In genomic region chr3:157107644-157108133, GRCh38 we compare ENCODE assay signal across 1 cellular context.
A peak's percentile ranks its signal among the peaks of the same experiment; 100 is the strongest.
TF ChIP-seq lines count a peak whose summit lies in the region.

No MANE protein-coding gene starts in this region.

TF ChIP-seq in K562, 482 proteins besides CTCF, POLR2A, EP300 and RAD21 (continued from another document and continues in another):
- TF ChIP-seq HBP1 (CRISPR knock-in tag; IDR thresholded peaks at IDR 0.05) (no peak), DPF2 (IDR thresholded peaks at IDR 0.05) (peak; percentile 81), CCNT2 (IDR thresholded peaks at IDR 0.05; ENCODE audit: borderline replicate concordance, extremely low read depth, insufficient read length, low read depth, low read length) (peak; percentile 97), ZKSCAN3 (CRISPR knock-in tag; IDR thresholded peaks at IDR 0.05) (no peak), MTA2 (IDR thresholded peaks at IDR 0.05; ENCODE audit: low read depth) (no peak; the same call in 1 of the 2 replicates), FOXK1 (CRISPR knock-in tag; IDR thresholded peaks at IDR 0.05; ENCODE audit: borderline replicate concordance) (no peak), NFXL1 (CRISPR knock-in tag; IDR thresholded peaks at IDR 0.05) (no peak), ZNF609 (CRISPR knock-in tag; IDR thresholded peaks at IDR 0.05; ENCODE audit: borderline replicate concordance) (no peak), CREB3L1 (IDR thresholded peaks at IDR 0.05; ENCODE audit: borderline replicate concordance, low read depth) (peak; percentile 75), CHCHD3 (CRISPR knock-in tag; IDR thresholded peaks at IDR 0.05) (no peak), EZH2 (IDR thresholded peaks at IDR 0.05; ENCODE audit: borderline replicate concordance, low read depth, low read length) (no peak), NEUROD1 (IDR thresholded peaks at IDR 0.05; ENCODE audit: borderline replicate concordance, low read depth, low read length, partially characterized antibody) (peak; percentile 72), ZNF444 (CRISPR knock-in tag; IDR thresholded peaks at IDR 0.05) (no peak), MXI1 (IDR thresholded peaks at IDR 0.05; ENCODE audit: low read depth, low read length) (no peak), RNF2 (IDR thresholded peaks at IDR 0.05) (peak; percentile 96; the same call in 1 of the 2 replicates), ZNF592 (IDR thresholded peaks at IDR 0.05) (peak; percentile 84), ELF1 (tag; IDR thresholded peaks at IDR 0.05) (no peak), HDAC2 (IDR thresholded peaks at IDR 0.05) (peak; percentile 90), ZNF175 (CRISPR knock-in tag; IDR thresholded peaks at IDR 0.05; ENCODE audit: low read depth) (peak; percentile 61; the same call in 1 of the 2 replicates), PREB (CRISPR knock-in tag; IDR thresholded peaks at IDR 0.05) (no peak), STAG1 (CRISPR knock-in tag; IDR thresholded peaks at IDR 0.05; ENCODE audit: borderline replicate concordance) (no peak), MCM2 (IDR thresholded peaks at IDR 0.05; ENCODE audit: low read depth) (no peak), HMGXB4 (CRISPR knock-in tag; IDR thresholded peaks at IDR 0.05) (no peak), PBX2 (CRISPR knock-in tag; IDR thresholded peaks at IDR 0.05; ENCODE audit: low read depth) (no peak), PBX2 (tag; conservative IDR thresholded peaks at IDR 0.05; ENCODE audit: low read depth) (peak; percentile 88), ZNF511 (CRISPR knock-in tag; IDR thresholded peaks at IDR 0.05) (no peak), CREM (IDR thresholded peaks at IDR 0.05; ENCODE audit: low read depth) (0 out of 2 replicates have a peak, but pooled peaks have one; percentile 22), ETS1 (conservative IDR thresholded peaks at IDR 0.05; ENCODE audit: control insufficient read depth, low read depth, low read length) (no peak), HNRNPH1 (optimal IDR thresholded peaks at IDR 0.05; ENCODE audit: low read depth, low read length) (no peak), JUN (IDR thresholded peaks at IDR 0.05; ENCODE audit: borderline replicate concordance, low read depth, low read length) (0 out of 2 replicates have a peak, but pooled peaks have one; percentile 36), JUN (CRISPR knock-in tag; IDR thresholded peaks at IDR 0.05; ENCODE audit: borderline replicate concordance) (no peak), ZNF507 (tag; conservative IDR thresholded peaks at IDR 0.05) (no peak), ZNF830 (CRISPR knock-in tag; IDR thresholded peaks at IDR 0.05) (no peak), ZNF445 (CRISPR knock-in tag; IDR thresholded peaks at IDR 0.05; ENCODE audit: low read depth) (no peak), ZNF121 (CRISPR knock-in tag; conservative IDR thresholded peaks at IDR 0.05) (no peak), SP2 (IDR thresholded peaks at IDR 0.05; ENCODE audit: extremely low read depth, low read depth, low read length, poor library complexity, severe bottlenecking) (no peak), MXD1 (CRISPR knock-in tag; IDR thresholded peaks at IDR 0.05; ENCODE audit: borderline replicate concordance, poor library complexity, severe bottlenecking) (peak; percentile 22), NR4A1 (CRISPR knock-in tag; IDR thresholded peaks at IDR 0.05) (no peak), NR4A1 (tag; IDR thresholded peaks at IDR 0.05) (peak; percentile 93), RBM34 (IDR thresholded peaks at IDR 0.05; ENCODE audit: borderline replicate concordance, insufficient read depth, low read length) (no peak)
